ENCODE assay signal across 1 cellular context in the genomic region with DNA sequence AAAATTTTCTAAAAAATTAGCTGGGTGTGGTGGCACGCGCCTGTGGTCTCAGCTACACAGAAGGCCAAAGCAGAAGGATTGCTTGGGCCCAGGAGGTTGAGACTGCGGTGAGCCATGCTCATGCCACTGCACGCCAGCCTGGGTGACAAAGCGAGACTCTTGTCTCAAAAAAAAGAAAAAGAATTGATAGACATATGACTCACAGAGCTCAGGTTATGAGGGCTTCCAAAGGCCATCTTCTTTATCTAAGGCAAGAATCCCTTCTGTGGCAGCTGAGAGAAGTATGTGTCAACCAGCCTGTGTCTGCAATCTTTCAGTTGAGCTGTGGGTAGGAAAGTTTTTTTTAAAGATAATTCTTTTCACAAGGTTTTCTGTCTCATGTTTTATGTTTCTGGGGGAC.
TF ChIP-seq lines count a peak whose summit lies in the region.

No MANE protein-coding gene starts in this region.

TF ChIP-seq in K562, 482 proteins besides CTCF, POLR2A, EP300 and RAD21 (continued from another document and continues in another):
- no peak for TF ChIP-seq SFPQ (IDR thresholded peaks at IDR 0.05; ENCODE audit: low read depth, low read length)
- TF ChIP-seq ZNF41 (CRISPR knock-in tag; conservative IDR thresholded peaks at IDR 0.05): no peak
- no peak for TF ChIP-seq HDAC6 (IDR thresholded peaks at IDR 0.05; ENCODE audit: low read depth, low read length)
- TF ChIP-seq ZZZ3 (IDR thresholded peaks at IDR 0.05): no peak
- TF ChIP-seq TAF1 (IDR thresholded peaks at IDR 0.05; ENCODE audit: control insufficient read depth, extremely low read depth, insufficient read depth, low read length, severe bottlenecking): no peak
- TF ChIP-seq SRSF1 (IDR thresholded peaks at IDR 0.05; ENCODE audit: low read depth, low read length): no peak
- no peak for TF ChIP-seq ZSCAN29 (IDR thresholded peaks at IDR 0.05)
- no peak for TF ChIP-seq ZNF551 (CRISPR knock-in tag; IDR thresholded peaks at IDR 0.05)
- TF ChIP-seq HDAC1 (IDR thresholded peaks at IDR 0.05): no peak
- TF ChIP-seq ZNF384 (IDR thresholded peaks at IDR 0.05; ENCODE audit: low read depth, low read length): peak; percentile 58
- TF ChIP-seq MLLT1 (IDR thresholded peaks at IDR 0.05): no peak
- TF ChIP-seq LCOR (CRISPR knock-in tag; IDR thresholded peaks at IDR 0.05): 0 out of 2 replicates have a peak, but pooled peaks have one; percentile 51
- TF ChIP-seq RBFOX2 (IDR thresholded peaks at IDR 0.05; ENCODE audit: low read depth, low read length): no peak
- no peak for TF ChIP-seq ARID4B (CRISPR knock-in tag; IDR thresholded peaks at IDR 0.05)
- no peak for TF ChIP-seq NKRF (IDR thresholded peaks at IDR 0.05; ENCODE audit: borderline replicate concordance)
- TF ChIP-seq GABPB1 (CRISPR knock-in tag; IDR thresholded peaks at IDR 0.05): no peak
- no peak for TF ChIP-seq ERF (CRISPR knock-in tag; IDR thresholded peaks at IDR 0.05)
- no peak for TF ChIP-seq POLR2G (IDR thresholded peaks at IDR 0.05; ENCODE audit: low read depth, low read length)
- no peak for TF ChIP-seq ZNF263 (CRISPR knock-in tag; IDR thresholded peaks at IDR 0.05; ENCODE audit: borderline replicate concordance)
- TF ChIP-seq RCOR1 (IDR thresholded peaks at IDR 0.05; ENCODE audit: borderline replicate concordance in 1 of 2, low read depth in 2 of 2, low read length in 2 of 2): no peak
- TF ChIP-seq HNRNPH1 (optimal IDR thresholded peaks at IDR 0.05; ENCODE audit: low read depth, low read length): no peak
- no peak for TF ChIP-seq ARHGAP35 (IDR thresholded peaks at IDR 0.05; ENCODE audit: partially characterized antibody)
- TF ChIP-seq ZNF445 (CRISPR knock-in tag; IDR thresholded peaks at IDR 0.05; ENCODE audit: low read depth): no peak
- no peak for TF ChIP-seq EHMT2 (IDR thresholded peaks at IDR 0.05)
- no peak for TF ChIP-seq LEF1 (IDR thresholded peaks at IDR 0.05)
- TF ChIP-seq TFAP4 (CRISPR knock-in tag; IDR thresholded peaks at IDR 0.05; ENCODE audit: borderline replicate concordance): peak; percentile 61
- TF ChIP-seq, protein P1, sequence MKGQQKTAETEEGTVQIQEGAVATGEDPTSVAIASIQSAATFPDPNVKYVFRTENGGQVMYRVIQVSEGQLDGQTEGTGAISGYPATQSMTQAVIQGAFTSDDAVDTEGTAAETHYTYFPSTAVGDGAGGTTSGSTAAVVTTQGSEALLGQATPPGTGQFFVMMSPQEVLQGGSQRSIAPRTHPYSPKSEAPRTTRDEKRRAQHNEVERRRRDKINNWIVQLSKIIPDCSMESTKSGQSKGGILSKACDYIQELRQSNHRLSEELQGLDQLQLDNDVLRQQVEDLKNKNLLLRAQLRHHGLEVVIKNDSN (CRISPR knock-in tag; IDR thresholded peaks at IDR 0.05): no peak
- no peak for TF ChIP-seq ZBTB17 (CRISPR knock-in tag; IDR thresholded peaks at IDR 0.05)
- no peak for TF ChIP-seq CCNT2 (IDR thresholded peaks at IDR 0.05; ENCODE audit: borderline replicate concordance, extremely low read depth, insufficient read length, low read depth, low read length)
- TF ChIP-seq CEBPB (tag; IDR thresholded peaks at IDR 0.05): 0 out of 2 replicates have a peak, but pooled peaks have one; percentile 33
- TF ChIP-seq HOXB6 (CRISPR knock-in tag; IDR thresholded peaks at IDR 0.05; ENCODE audit: borderline replicate concordance): no peak
- TF ChIP-seq PBX2 (CRISPR knock-in tag; IDR thresholded peaks at IDR 0.05; ENCODE audit: low read depth): no peak
- no peak for TF ChIP-seq PBX2 (tag; conservative IDR thresholded peaks at IDR 0.05; ENCODE audit: low read depth)
- no peak for TF ChIP-seq ZBTB11 (CRISPR knock-in tag; IDR thresholded peaks at IDR 0.05)
- TF ChIP-seq, protein P2, sequence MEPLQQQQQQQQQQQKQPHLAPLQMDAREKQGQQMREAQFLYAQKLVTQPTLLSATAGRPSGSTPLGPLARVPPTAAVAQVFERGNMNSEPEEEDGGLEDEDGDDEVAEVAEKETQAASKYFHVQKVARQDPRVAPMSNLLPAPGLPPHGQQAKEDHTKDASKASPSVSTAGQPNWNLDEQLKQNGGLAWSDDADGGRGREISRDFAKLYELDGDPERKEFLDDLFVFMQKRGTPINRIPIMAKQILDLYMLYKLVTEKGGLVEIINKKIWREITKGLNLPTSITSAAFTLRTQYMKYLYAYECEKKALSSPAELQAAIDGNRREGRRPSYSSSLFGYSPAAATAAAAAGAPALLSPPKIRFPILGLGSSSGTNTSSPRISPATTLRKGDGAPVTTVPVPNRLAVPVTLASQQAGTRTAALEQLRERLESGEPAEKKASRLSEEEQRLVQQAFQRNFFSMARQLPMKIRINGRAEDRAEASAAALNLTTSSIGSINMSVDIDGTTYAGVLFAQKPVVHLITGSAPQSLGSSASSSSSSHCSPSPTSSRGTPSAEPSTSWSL (CRISPR knock-in tag; IDR thresholded peaks at IDR 0.05; ENCODE audit: borderline replicate concordance): no peak
- TF ChIP-seq TAL1 (IDR thresholded peaks at IDR 0.05): no peak
- TF ChIP-seq DPF2 (IDR thresholded peaks at IDR 0.05): no peak
- TF ChIP-seq, protein P3, sequence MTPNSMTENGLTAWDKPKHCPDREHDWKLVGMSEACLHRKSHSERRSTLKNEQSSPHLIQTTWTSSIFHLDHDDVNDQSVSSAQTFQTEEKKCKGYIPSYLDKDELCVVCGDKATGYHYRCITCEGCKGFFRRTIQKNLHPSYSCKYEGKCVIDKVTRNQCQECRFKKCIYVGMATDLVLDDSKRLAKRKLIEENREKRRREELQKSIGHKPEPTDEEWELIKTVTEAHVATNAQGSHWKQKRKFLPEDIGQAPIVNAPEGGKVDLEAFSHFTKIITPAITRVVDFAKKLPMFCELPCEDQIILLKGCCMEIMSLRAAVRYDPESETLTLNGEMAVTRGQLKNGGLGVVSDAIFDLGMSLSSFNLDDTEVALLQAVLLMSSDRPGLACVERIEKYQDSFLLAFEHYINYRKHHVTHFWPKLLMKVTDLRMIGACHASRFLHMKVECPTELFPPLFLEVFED (CRISPR knock-in tag; conservative IDR thresholded peaks at IDR 0.05): no peak
